ENCODE assay signal across 28 cellular contexts in genomic region chr12:67816269-67816668, GRCh38.
"Had no signal": no experiment of that assay in that cellular context is flagged by ENCODE, and none has a peak within 500 bp of the region (broad histone marks: within the 10 kb centered on the region; RNA-seq: fewer than 3 reads in every experiment).

No MANE protein-coding gene starts in this region.

- H3K4me1 Mint-ChIP-seq: endodermal cell; neural crest cell; stimulated activated naive CD8-positive, alpha-beta T cell treated with anti-CD3 and anti-CD28 coated beads, Interleukin-15, amount 100 ng/mL, for 72 hours had no signal

- H3K27ac Mint-ChIP-seq: endodermal cell; memory B cell; natural killer cell treated with Interleukin-12 subunit alpha and Interleukin-12 subunit beta and Interleukin-15 and Interleukin-18, amount 100 ng/mL, for 72 hours; stimulated activated naive CD8-positive, alpha-beta T cell treated with anti-CD3 and anti-CD28 coated beads, Interleukin-15, amount 100 ng/mL, for 72 hours had no signal

- ATAC-seq: esophagus mucosa; gastrocnemius medialis; left lobe of liver; natural killer cell treated with Interleukin-12 subunit alpha and Interleukin-12 subunit beta and Interleukin-15 and Interleukin-18, amount 100 ng/mL, for 72 hours; pancreas; sciatic nerve; stimulated activated naive CD8-positive, alpha-beta T cell treated with anti-CD3 and anti-CD28 coated beads, Interleukin-15, amount 100 ng/mL, for 72 hours; upper lobe of right lung had no signal

- H3K4me3 Mint-ChIP-seq: endodermal cell; memory B cell; natural killer cell treated with Interleukin-12 subunit alpha and Interleukin-12 subunit beta and Interleukin-15 and Interleukin-18, amount 100 ng/mL, for 72 hours; neural crest cell; stimulated activated naive CD8-positive, alpha-beta T cell treated with anti-CD3 and anti-CD28 coated beads, Interleukin-15, amount 100 ng/mL, for 72 hours had no signal

- H3K4me3 ChIP-seq: dorsolateral prefrontal cortex, gastrocnemius medialis, lung, pancreas, right atrium auricular region, smooth muscle cell, suprapubic skin, transverse colon, upper lobe of right lung, uterus had no signal

- H3K9me3 ChIP-seq: neutrophil, pancreas, uterus had no signal

- H3K27me3 Mint-ChIP-seq: memory B cell; natural killer cell treated with Interleukin-12 subunit alpha and Interleukin-12 subunit beta and Interleukin-15 and Interleukin-18, amount 100 ng/mL, for 72 hours; stimulated activated naive CD8-positive, alpha-beta T cell treated with anti-CD3 and anti-CD28 coated beads, Interleukin-15, amount 100 ng/mL, for 72 hours had no signal

- H3K36me3 ChIP-seq: gastrocnemius medialis, neutrophil, pancreas, right atrium auricular region, suprapubic skin, transverse colon, upper lobe of right lung, uterus had no signal

- H3K4me1 ChIP-seq: pancreas, right atrium auricular region, suprapubic skin, upper lobe of right lung, uterus had no signal

- H3K9me3 Mint-ChIP-seq: natural killer cell treated with Interleukin-12 subunit alpha and Interleukin-12 subunit beta and Interleukin-15 and Interleukin-18, amount 100 ng/mL, for 72 hours had no signal

- H3K27me3 ChIP-seq: dorsolateral prefrontal cortex, gastrocnemius medialis, neutrophil, pancreas, right atrium auricular region, suprapubic skin, transverse colon, upper lobe of right lung, uterus had no signal

- H3K27ac ChIP-seq: dorsolateral prefrontal cortex, epithelial cell of prostate, gastrocnemius medialis, neutrophil, pancreas, right atrium auricular region, suprapubic skin, transverse colon, upper lobe of right lung, uterus had no signal

- DNase-seq: dorsolateral prefrontal cortex; effector CD4-positive, alpha-beta T cell; endodermal cell; foreskin fibroblast; gastrocnemius medialis; head of caudate nucleus; pancreas; stimulated activated CD4-positive, alpha-beta T cell treated with anti-CD3 and anti-CD28 coated beads, Interleukin-12 subunit alpha, Interleukin-12 subunit beta, amount 100 ng/mL, for 4 hours; stimulated activated CD4-positive, alpha-beta T cell treated with anti-CD3 and anti-CD28 coated beads, Interleukin-1b, Interleukin-23, amount 100 ng/mL, for 48 hours; stimulated activated CD4-positive, alpha-beta T cell treated with anti-CD3 and anti-CD28 coated beads, Interleukin-4, amount 100 ng/mL, for 1 hour; stimulated activated CD8-positive, alpha-beta memory T cell treated with anti-CD3 and anti-CD28 coated beads, Interleukin-4, amount 100 ng/mL, for 48 hours; stimulated activated naive CD4-positive, alpha-beta T cell; stimulated activated naive CD8-positive, alpha-beta T cell treated with anti-CD3 and anti-CD28 coated beads, Interleukin-15, amount 100 ng/mL, for 72 hours; transverse colon; upper lobe of right lung; uterus had no signal
